ENCODE assay signal across 12 cellular contexts in the genomic region with DNA sequence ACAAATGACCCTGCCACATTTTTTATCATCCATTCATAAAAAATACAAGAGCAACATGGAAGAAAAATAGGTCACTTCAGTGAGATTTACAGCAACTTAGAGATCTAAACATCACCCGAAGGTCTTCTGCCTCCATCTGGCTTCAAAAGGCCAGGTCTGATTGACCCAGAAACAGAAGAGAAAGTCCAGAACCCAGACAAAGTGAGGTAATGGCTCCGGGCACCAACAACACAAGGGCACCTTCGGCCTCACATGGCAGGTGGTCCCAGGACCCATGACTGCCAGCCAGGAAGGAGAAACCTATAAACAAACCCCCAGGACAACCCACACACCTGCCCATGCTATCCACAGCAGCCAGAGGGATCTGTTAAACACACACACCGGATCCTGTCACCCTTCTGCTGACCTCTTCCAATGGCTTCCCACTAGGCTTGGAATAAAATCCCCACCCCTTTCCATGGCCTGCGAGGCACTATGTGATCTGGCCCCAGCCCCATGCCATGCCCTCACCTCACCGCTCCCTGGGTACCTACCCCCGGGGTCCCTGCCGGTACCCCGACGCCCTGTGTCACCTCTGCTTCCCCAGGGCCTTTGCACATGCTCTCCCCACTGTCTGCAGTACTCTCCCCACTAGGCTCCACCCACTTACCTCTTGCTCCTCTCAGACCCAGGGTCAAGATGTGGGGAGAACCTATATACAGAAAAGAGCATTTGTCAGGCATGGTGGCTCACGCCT.
DNase-seq lines count a peak whose midpoint lies in the region; ATAC-seq and TF ChIP-seq lines count a peak whose summit lies in the region.
"Had no signal": no experiment of that assay in that cellular context is flagged by ENCODE, and none has a peak within 500 bp of the region (broad histone marks: within the 10 kb centered on the region; RNA-seq: fewer than 3 reads in every experiment).

No MANE protein-coding gene starts in this region.

- H3K9ac ChIP-seq in neuronal stem cell (ENCODE audit: low read depth, low read length, poor library complexity), result peak overlapping the region; percentile 25

- H3K4me1 Mint-ChIP-seq in WTC11 (peaks cover 50% of the 10 kb centered on the region), type B pancreatic cell (ENCODE audit: unreplicated experiment) (peaks cover 33% of the 10 kb centered on the region)
- H3K4me1 Mint-ChIP-seq in stimulated activated naive CD8-positive, alpha-beta T cell treated with anti-CD3 and anti-CD28 coated beads, Interleukin-15, amount 100 ng/mL, for 72 hours, result no peaks in the 10 kb centered on the region
- H3K4me1 Mint-ChIP-seq: CD8-positive, alpha-beta memory T cell had no signal

- H3K4me1 ChIP-seq in neuronal stem cell (ENCODE audit: control insufficient read depth in 2 of 2, insufficient read depth in 1 of 2, low read depth in 1 of 2, low read length in 2 of 2), result peaks cover 17 to 21% of the 10 kb centered on the region in 2 donors
- peaks cover 0 to 3% of the 10 kb centered on the region in 2 donors for H3K4me1 ChIP-seq in breast epithelium

- POLR2A ChIA-PET in WTC11 (lab: Charles Lee), result no interaction called here

- no peaks in the 10 kb centered on the region for H3K27me3 ChIP-seq in neuronal stem cell (ENCODE audit: control insufficient read depth in 3 of 3, insufficient read depth in 3 of 3, low read depth in 1 of 3, low read length in 3 of 3)
- no peaks in the 10 kb centered on the region for H3K27me3 ChIP-seq in breast epithelium

- no peak overlapping the region for H4K8ac ChIP-seq in neuronal stem cell (ENCODE audit: low read depth, low read length)

- DNase-seq in NCI-H146 (lab: John Stamatoyannopoulos, UW) (peak; percentile 12), NCI-H146 treated with DMSO at 0.1 percent for 48 hours (lab: John Stamatoyannopoulos, UW; ENCODE audit: unreplicated experiment) (no peak), WTC11 (ENCODE audit: low spot score) (no peak), neuronal stem cell (ENCODE audit: low spot score) (no peak), type B pancreatic cell (ENCODE audit: extremely low spot score, unreplicated experiment) (no peak), breast epithelium (ENCODE audit: low spot score in 2 of 2) (no peak), NCI-H748 (lab: John Stamatoyannopoulos, UW; ENCODE audit: unreplicated experiment) (no peak)
- DNase-seq in stimulated activated naive CD8-positive, alpha-beta T cell treated with anti-CD3 and anti-CD28 coated beads, Interleukin-15, amount 100 ng/mL, for 72 hours, result no peak
- DNase-seq: CD8-positive, alpha-beta memory T cell; DMS53; GF-D8 had no signal

- no CpG with 5 or more reads among the region's 11 CpGs for WGBS in neuronal stem cell (ENCODE audit: extremely low coverage in 2 of 2, insufficient read length in 2 of 2, insufficient replicate concordance in 1 of 2), 2 donors

- no peak overlapping the region for H2BK12ac ChIP-seq in neuronal stem cell (ENCODE audit: low read length)

- H4K91ac ChIP-seq in neuronal stem cell (ENCODE audit: low read depth, low read length, poor library complexity), result no peak overlapping the region

- H3K27ac ChIP-seq in neuronal stem cell (replicated peaks; ENCODE audit: low read length), result no peak overlapping the region
- no peak overlapping the region for H3K27ac ChIP-seq in breast epithelium
- H3K27ac ChIP-seq: 22Rv1 had no signal

- no peak overlapping the region for H2BK5ac ChIP-seq in neuronal stem cell (ENCODE audit: low read length)

- TF ChIP-seq CTCF in WTC11 (IDR thresholded peaks at IDR 0.05), result no peak
- TF ChIP-seq CTCF in type B pancreatic cell (conservative IDR thresholded peaks at IDR 0.05), result no peak
- TF ChIP-seq CTCF in breast epithelium (IDR thresholded peaks at IDR 0.05), result no peak

- H3K4me3 ChIP-seq in neuronal stem cell (ENCODE audit: low read length in 2 of 2), result no peak overlapping the region
- no peak overlapping the region for H3K4me3 ChIP-seq in breast epithelium

- no peak overlapping the region for H3K27ac Mint-ChIP-seq in WTC11
- H3K27ac Mint-ChIP-seq in type B pancreatic cell, result peak overlapping the region; percentile 18
- peak overlapping the region in 1 of 2 donors; percentile 71 for H3K27ac Mint-ChIP-seq in stimulated activated naive CD8-positive, alpha-beta T cell treated with anti-CD3 and anti-CD28 coated beads, Interleukin-15, amount 100 ng/mL, for 72 hours
- H3K27ac Mint-ChIP-seq: CD8-positive, alpha-beta memory T cell had no signal

- no peak for TF ChIP-seq POLR2A in breast epithelium (IDR thresholded peaks at IDR 0.05)

- peaks cover 7% of the 10 kb centered on the region for H3K79me1 ChIP-seq in neuronal stem cell (ENCODE audit: low read depth, low read length)

- no peak overlapping the region for H3K14ac ChIP-seq in neuronal stem cell (ENCODE audit: low read length)

- H3K27me3 Mint-ChIP-seq in WTC11 (ENCODE audit: low read depth), result no peaks in the 10 kb centered on the region
- no peaks in the 10 kb centered on the region for H3K27me3 Mint-ChIP-seq in type B pancreatic cell
- peaks cover 7% of the 10 kb centered on the region for H3K27me3 Mint-ChIP-seq in stimulated activated naive CD8-positive, alpha-beta T cell treated with anti-CD3 and anti-CD28 coated beads, Interleukin-15, amount 100 ng/mL, for 72 hours

- H3K36me3 ChIP-seq in neuronal stem cell (replicated peaks in 1 of 2; ENCODE audit: control insufficient read depth in 2 of 2, insufficient read depth in 2 of 2, low read length in 2 of 2) (peaks cover 2 to 26% of the 10 kb centered on the region in 2 donors), breast epithelium (no peaks in the 10 kb centered on the region)

- no peaks in the 10 kb centered on the region for H3K9me3 Mint-ChIP-seq in WTC11
- no peaks in the 10 kb centered on the region for H3K9me3 Mint-ChIP-seq in type B pancreatic cell
- no peaks in the 10 kb centered on the region for H3K9me3 Mint-ChIP-seq in stimulated activated naive CD8-positive, alpha-beta T cell treated with anti-CD3 and anti-CD28 coated beads, Interleukin-15, amount 100 ng/mL, for 72 hours
- H3K9me3 Mint-ChIP-seq: CD8-positive, alpha-beta memory T cell had no signal

- CTCF ChIA-PET in WTC11 (lab: Charles Lee), result no interaction called here

- no peak overlapping the region for H3K4me2 ChIP-seq in neuronal stem cell (ENCODE audit: insufficient read depth, low read length, poor library complexity, severe bottlenecking)

- no peaks in the 10 kb centered on the region for H3K36me3 Mint-ChIP-seq in WTC11
- H3K36me3 Mint-ChIP-seq in type B pancreatic cell, result no peaks in the 10 kb centered on the region
- H3K36me3 Mint-ChIP-seq: CD8-positive, alpha-beta memory T cell had no signal

- H3K4ac ChIP-seq in neuronal stem cell (ENCODE audit: low read length), result no peak overlapping the region

- intact Hi-C loops in breast epithelium (cut with DNase I; ENCODE audit: low total_unique reads), result no loop called here

- peak overlapping the region; percentile 64 for H2AK5ac ChIP-seq in neuronal stem cell (ENCODE audit: low read depth, low read length)

- peaks cover 0 to 4% of the 10 kb centered on the region in 2 donors for H3K9me3 ChIP-seq in neuronal stem cell (replicated peaks in 1 of 2; ENCODE audit: control insufficient read depth in 2 of 2, insufficient read depth in 1 of 2, low read depth in 1 of 2, low read length in 2 of 2)
- H3K9me3 ChIP-seq in breast epithelium, result no peaks in the 10 kb centered on the region

- H3K18ac ChIP-seq in neuronal stem cell (ENCODE audit: low read length), result peak overlapping the region; percentile 13

- no peak overlapping the region for H2BK15ac ChIP-seq in neuronal stem cell (ENCODE audit: low read length)

- H2AFZ ChIP-seq in neuronal stem cell (ENCODE audit: low read length), result no peak overlapping the region

- H3K4me3 Mint-ChIP-seq in WTC11 (no peak overlapping the region), type B pancreatic cell (no peak overlapping the region)
- no peak overlapping the region for H3K4me3 Mint-ChIP-seq in stimulated activated naive CD8-positive, alpha-beta T cell treated with anti-CD3 and anti-CD28 coated beads, Interleukin-15, amount 100 ng/mL, for 72 hours
- H3K4me3 Mint-ChIP-seq: CD8-positive, alpha-beta memory T cell had no signal

- H2BK120ac ChIP-seq in neuronal stem cell (ENCODE audit: low read depth, low read length), result no peak overlapping the region

- ATAC-seq in WTC11, result no peak
- ATAC-seq in stimulated activated naive CD8-positive, alpha-beta T cell treated with anti-CD3 and anti-CD28 coated beads, Interleukin-15, amount 100 ng/mL, for 72 hours, result no peak

- H3K23ac ChIP-seq in neuronal stem cell (ENCODE audit: low read depth, low read length, poor library complexity), result peak overlapping the region; percentile 10

TF ChIP-seq in WTC11, 78 proteins besides CTCF, POLR2A, EP300 and RAD21:
- TF ChIP-seq ZNF263 (CRISPR knock-in tag; IDR thresholded peaks at IDR 0.05; ENCODE audit: low read depth) (no peak), GTF2I (CRISPR knock-in tag; conservative IDR thresholded peaks at IDR 0.05) (0 out of 2 replicates have a peak, but pooled peaks have one; percentile 28)
